17 cellular contexts compared by ENCODE assay signal in the genomic region with DNA sequence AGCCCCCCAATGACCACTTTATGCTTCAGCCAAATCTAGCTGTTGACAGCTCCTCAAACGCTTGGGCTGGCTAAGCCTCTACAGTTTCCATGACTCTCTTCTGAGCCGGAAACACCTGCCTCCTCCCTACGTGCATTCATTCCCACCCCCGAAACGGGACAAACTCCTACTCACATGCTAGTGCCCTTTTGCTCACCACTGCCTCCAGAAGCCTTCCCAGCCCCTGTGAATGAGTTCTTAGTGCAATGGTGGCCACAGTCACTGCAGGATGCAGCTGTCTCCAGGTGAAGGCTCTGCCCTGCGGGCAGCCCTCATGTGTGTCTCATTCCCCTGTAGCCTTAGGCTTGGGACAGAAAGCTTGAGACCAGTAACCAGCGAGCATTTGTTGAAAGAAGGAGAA.
"Had no signal": no experiment of that assay in that cellular context is flagged by ENCODE, and none has a peak within 500 bp of the region (broad histone marks: within the 10 kb centered on the region; RNA-seq: fewer than 3 reads in every experiment).

No MANE protein-coding gene starts in this region.

- H3K4me3 ChIP-seq: body of pancreas, heart left ventricle, mucosa of descending colon, testis had no signal

- H3K36me3 ChIP-seq: heart left ventricle had no signal

- H3K27ac ChIP-seq: body of pancreas, testis had no signal

- H3K4me1 Mint-ChIP-seq: activated naive CD4-positive, alpha-beta T cell treated with anti-CD3 and anti-CD28 coated beads, Interleukin-2, amount 50 U/mL, for 24 hours; naive thymus-derived CD8-positive, alpha-beta T cell had no signal

- H3K27me3 ChIP-seq: body of pancreas, heart left ventricle, testis had no signal

- H3K4me3 Mint-ChIP-seq: activated naive CD4-positive, alpha-beta T cell treated with anti-CD3 and anti-CD28 coated beads, Interleukin-2, amount 50 U/mL, for 24 hours; naive thymus-derived CD8-positive, alpha-beta T cell; stimulated activated naive CD8-positive, alpha-beta T cell treated with anti-CD3 and anti-CD28 coated beads, Interleukin-15, Interleukin-2, amounts not matched to agents 100 ng/mL and 50 ng/mL, for 24 hours; T-helper 17 cell had no signal

- H3K27ac Mint-ChIP-seq: activated naive CD4-positive, alpha-beta T cell treated with anti-CD3 and anti-CD28 coated beads, Interleukin-2, amount 50 U/mL, for 24 hours; stimulated activated naive CD8-positive, alpha-beta T cell treated with anti-CD3 and anti-CD28 coated beads, Interleukin-15, Interleukin-2, amounts not matched to agents 100 ng/mL and 50 ng/mL, for 24 hours; T-helper 17 cell had no signal

- H3K9me3 ChIP-seq: body of pancreas, heart left ventricle, mucosa of descending colon, testis had no signal

- DNase-seq: activated CD4-positive, alpha-beta T cell treated with anti-CD3 and anti-CD28 coated beads, Interleukin-2, amount 50 U/mL, for 1 hour; activated CD4-positive, CD25-positive, alpha-beta regulatory T cell; body of pancreas; cerebellar nuclear complex; heart left ventricle; mammary epithelial cell; mucosa of descending colon; naive thymus-derived CD8-positive, alpha-beta T cell; stimulated activated CD4-positive, alpha-beta T cell treated with anti-CD3 and anti-CD28 coated beads, Interleukin-4, amount 100 ng/mL, for 1 hour; stimulated activated CD8-positive, alpha-beta memory T cell treated with anti-CD3 and anti-CD28 coated beads, Interleukin-4, amount 100 ng/mL, for 48 hours; T-helper 17 cell; testis had no signal

- H3K9me3 Mint-ChIP-seq: activated naive CD4-positive, alpha-beta T cell treated with anti-CD3 and anti-CD28 coated beads, Interleukin-2, amount 50 U/mL, for 24 hours; stimulated activated naive CD8-positive, alpha-beta T cell treated with anti-CD3 and anti-CD28 coated beads, Interleukin-15, Interleukin-2, amounts not matched to agents 100 ng/mL and 50 ng/mL, for 24 hours had no signal

- FAIRE-seq: frontal cortex, islet of Langerhans, TTC549 had no signal

- H3K36me3 Mint-ChIP-seq: activated naive CD4-positive, alpha-beta T cell treated with anti-CD3 and anti-CD28 coated beads, Interleukin-2, amount 50 U/mL, for 24 hours; naive thymus-derived CD8-positive, alpha-beta T cell had no signal
